ENCODE assay signal across 1 cellular context in genomic region chr3:135456182-135456790, GRCh38.
TF ChIP-seq lines count a peak whose summit lies in the region.

No MANE protein-coding gene starts in this region.

TF ChIP-seq in H1, 55 proteins besides CTCF, POLR2A, EP300 and RAD21:
- TF ChIP-seq RNF2 (IDR thresholded peaks at IDR 0.05; ENCODE audit: borderline replicate concordance, low read depth, low read length, missing control alignments, poor library complexity, severe bottlenecking) (no peak), TCF12 (IDR thresholded peaks at IDR 0.05; ENCODE audit: low read depth, low read length) (no peak), SP4 (IDR thresholded peaks at IDR 0.05; ENCODE audit: low read length) (no peak), RXRA (IDR thresholded peaks at IDR 0.05; ENCODE audit: insufficient read depth, low read depth, low read length) (no peak), SIRT6 (IDR thresholded peaks at IDR 0.05; ENCODE audit: low read length) (no peak), CTBP2 (IDR thresholded peaks at IDR 0.05; ENCODE audit: borderline replicate concordance, insufficient read depth, insufficient read length, low read length) (peak; percentile 81), MAFK (IDR thresholded peaks at IDR 0.05; ENCODE audit: low read depth, low read length) (no peak), NANOG (IDR thresholded peaks at IDR 0.05; ENCODE audit: insufficient read depth, low read depth, low read length, poor library complexity, severe bottlenecking) (peak; percentile 32), CHD2 (IDR thresholded peaks at IDR 0.05; ENCODE audit: low read length) (no peak), JUND (IDR thresholded peaks at IDR 0.05; ENCODE audit: low read length) (no peak; the same call in 1 of the 2 replicates), SIN3A (conservative IDR thresholded peaks at IDR 0.05 in 1 of 2, IDR thresholded peaks at IDR 0.05 in 1 of 2; ENCODE audit: low read depth in 1 of 2, low read length in 2 of 2) (peak in 1 of 2 experiments; percentile 58; a peak in 1 of 4 replicates), YY1 (IDR thresholded peaks at IDR 0.05; ENCODE audit: low read depth, low read length) (peak; percentile 84), MAX (IDR thresholded peaks at IDR 0.05) (peak; percentile 49; the same call in 1 of the 2 replicates), HDAC2 (IDR thresholded peaks at IDR 0.05; ENCODE audit: borderline replicate concordance in 1 of 2, low read depth in 2 of 2, low read length in 2 of 2) (0 out of 4 replicates have a peak, but pooled peaks of 1 of the 2 experiments have one; percentile 17)
TF ChIP-seq in H1: peak in this region for 6.
